In the genomic region with DNA sequence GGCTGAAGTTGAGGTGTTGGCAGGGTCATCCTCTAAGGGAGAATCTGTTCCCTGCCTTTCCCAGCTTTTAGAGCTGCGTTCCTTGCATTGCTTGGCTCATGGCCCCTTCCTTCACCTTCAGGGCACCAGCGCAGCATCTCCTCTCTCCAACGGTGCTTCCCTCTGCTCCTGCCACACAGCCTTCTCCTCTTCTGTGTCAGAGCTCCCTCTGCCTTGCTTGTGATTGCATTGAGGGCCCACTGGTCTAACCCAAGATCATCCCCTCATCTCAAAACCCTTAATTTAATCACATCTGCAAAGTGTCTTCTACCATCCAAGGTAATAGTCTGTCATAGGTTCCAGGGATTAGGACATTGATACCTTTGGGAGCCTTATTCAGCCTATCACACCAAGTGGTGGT, we compare ENCODE assay signal across 2 cellular contexts.
TF ChIP-seq lines count a peak whose summit lies in the region.

No MANE protein-coding gene starts in this region.

TF ChIP-seq in SK-N-SH, 30 proteins besides CTCF, POLR2A, EP300 and RAD21 (continued from another document):
- TF ChIP-seq, protein P1, sequence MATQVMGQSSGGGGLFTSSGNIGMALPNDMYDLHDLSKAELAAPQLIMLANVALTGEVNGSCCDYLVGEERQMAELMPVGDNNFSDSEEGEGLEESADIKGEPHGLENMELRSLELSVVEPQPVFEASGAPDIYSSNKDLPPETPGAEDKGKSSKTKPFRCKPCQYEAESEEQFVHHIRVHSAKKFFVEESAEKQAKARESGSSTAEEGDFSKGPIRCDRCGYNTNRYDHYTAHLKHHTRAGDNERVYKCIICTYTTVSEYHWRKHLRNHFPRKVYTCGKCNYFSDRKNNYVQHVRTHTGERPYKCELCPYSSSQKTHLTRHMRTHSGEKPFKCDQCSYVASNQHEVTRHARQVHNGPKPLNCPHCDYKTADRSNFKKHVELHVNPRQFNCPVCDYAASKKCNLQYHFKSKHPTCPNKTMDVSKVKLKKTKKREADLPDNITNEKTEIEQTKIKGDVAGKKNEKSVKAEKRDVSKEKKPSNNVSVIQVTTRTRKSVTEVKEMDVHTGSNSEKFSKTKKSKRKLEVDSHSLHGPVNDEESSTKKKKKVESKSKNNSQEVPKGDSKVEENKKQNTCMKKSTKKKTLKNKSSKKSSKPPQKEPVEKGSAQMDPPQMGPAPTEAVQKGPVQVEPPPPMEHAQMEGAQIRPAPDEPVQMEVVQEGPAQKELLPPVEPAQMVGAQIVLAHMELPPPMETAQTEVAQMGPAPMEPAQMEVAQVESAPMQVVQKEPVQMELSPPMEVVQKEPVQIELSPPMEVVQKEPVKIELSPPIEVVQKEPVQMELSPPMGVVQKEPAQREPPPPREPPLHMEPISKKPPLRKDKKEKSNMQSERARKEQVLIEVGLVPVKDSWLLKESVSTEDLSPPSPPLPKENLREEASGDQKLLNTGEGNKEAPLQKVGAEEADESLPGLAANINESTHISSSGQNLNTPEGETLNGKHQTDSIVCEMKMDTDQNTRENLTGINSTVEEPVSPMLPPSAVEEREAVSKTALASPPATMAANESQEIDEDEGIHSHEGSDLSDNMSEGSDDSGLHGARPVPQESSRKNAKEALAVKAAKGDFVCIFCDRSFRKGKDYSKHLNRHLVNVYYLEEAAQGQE (IDR thresholded peaks at IDR 0.05; ENCODE audit: low read depth, low read length) = no peak
- TF ChIP-seq, protein P2, sequence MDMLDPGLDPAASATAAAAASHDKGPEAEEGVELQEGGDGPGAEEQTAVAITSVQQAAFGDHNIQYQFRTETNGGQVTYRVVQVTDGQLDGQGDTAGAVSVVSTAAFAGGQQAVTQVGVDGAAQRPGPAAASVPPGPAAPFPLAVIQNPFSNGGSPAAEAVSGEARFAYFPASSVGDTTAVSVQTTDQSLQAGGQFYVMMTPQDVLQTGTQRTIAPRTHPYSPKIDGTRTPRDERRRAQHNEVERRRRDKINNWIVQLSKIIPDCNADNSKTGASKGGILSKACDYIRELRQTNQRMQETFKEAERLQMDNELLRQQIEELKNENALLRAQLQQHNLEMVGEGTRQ (IDR thresholded peaks at IDR 0.05; ENCODE audit: borderline replicate concordance, low read depth, low read length) = no peak
- no peak for TF ChIP-seq EZH2phosphoT487 (IDR thresholded peaks at IDR 0.05; ENCODE audit: borderline replicate concordance, low read depth)
- TF ChIP-seq, protein P3, sequence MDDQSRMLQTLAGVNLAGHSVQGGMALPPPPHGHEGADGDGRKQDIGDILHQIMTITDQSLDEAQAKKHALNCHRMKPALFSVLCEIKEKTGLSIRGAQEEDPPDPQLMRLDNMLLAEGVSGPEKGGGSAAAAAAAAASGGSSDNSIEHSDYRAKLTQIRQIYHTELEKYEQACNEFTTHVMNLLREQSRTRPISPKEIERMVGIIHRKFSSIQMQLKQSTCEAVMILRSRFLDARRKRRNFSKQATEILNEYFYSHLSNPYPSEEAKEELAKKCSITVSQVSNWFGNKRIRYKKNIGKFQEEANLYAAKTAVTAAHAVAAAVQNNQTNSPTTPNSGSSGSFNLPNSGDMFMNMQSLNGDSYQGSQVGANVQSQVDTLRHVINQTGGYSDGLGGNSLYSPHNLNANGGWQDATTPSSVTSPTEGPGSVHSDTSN (IDR thresholded peaks at IDR 0.05) = no peak
- no peak for TF ChIP-seq CHD2 (IDR thresholded peaks at IDR 0.05; ENCODE audit: low read length, partially characterized antibody)
- no peak for TF ChIP-seq GATA2 (CRISPR knock-in tag; IDR thresholded peaks at IDR 0.05)
- TF ChIP-seq IRF3 (IDR thresholded peaks at IDR 0.05; ENCODE audit: low read depth, low read length) = no peak
TF ChIP-seq in SK-N-SH: peak in this region for 0.

TF ChIP-seq in SK-N-SH treated with all-trans-retinoic acid at 6 μM for 48 hours, 23 proteins besides CTCF, POLR2A, EP300 and RAD21 (continued from another document):
- no peak for TF ChIP-seq ZNF8 (CRISPR knock-in tag; IDR thresholded peaks at IDR 0.05)
- no peak for TF ChIP-seq GLIS3 (CRISPR knock-in tag; IDR thresholded peaks at IDR 0.05)
- TF ChIP-seq ISL1 (CRISPR knock-in tag; IDR thresholded peaks at IDR 0.05) = no peak
- TF ChIP-seq ZFP30 (CRISPR knock-in tag; IDR thresholded peaks at IDR 0.05) = no peak
- TF ChIP-seq ESRRG (CRISPR knock-in tag; IDR thresholded peaks at IDR 0.05) = no peak
- TF ChIP-seq TCF4 (CRISPR knock-in tag; IDR thresholded peaks at IDR 0.05; ENCODE audit: borderline replicate concordance) = no peak
- TF ChIP-seq ZC3H10 (CRISPR knock-in tag; IDR thresholded peaks at IDR 0.05) = no peak
- TF ChIP-seq SNAI2 (CRISPR knock-in tag; IDR thresholded peaks at IDR 0.05) = no peak
- no peak for TF ChIP-seq PPARA (CRISPR knock-in tag; IDR thresholded peaks at IDR 0.05; ENCODE audit: borderline replicate concordance)
TF ChIP-seq in SK-N-SH treated with all-trans-retinoic acid at 6 μM for 48 hours: peak in this region for 0.
